31 cellular contexts compared by ENCODE assay signal in the genomic region with DNA sequence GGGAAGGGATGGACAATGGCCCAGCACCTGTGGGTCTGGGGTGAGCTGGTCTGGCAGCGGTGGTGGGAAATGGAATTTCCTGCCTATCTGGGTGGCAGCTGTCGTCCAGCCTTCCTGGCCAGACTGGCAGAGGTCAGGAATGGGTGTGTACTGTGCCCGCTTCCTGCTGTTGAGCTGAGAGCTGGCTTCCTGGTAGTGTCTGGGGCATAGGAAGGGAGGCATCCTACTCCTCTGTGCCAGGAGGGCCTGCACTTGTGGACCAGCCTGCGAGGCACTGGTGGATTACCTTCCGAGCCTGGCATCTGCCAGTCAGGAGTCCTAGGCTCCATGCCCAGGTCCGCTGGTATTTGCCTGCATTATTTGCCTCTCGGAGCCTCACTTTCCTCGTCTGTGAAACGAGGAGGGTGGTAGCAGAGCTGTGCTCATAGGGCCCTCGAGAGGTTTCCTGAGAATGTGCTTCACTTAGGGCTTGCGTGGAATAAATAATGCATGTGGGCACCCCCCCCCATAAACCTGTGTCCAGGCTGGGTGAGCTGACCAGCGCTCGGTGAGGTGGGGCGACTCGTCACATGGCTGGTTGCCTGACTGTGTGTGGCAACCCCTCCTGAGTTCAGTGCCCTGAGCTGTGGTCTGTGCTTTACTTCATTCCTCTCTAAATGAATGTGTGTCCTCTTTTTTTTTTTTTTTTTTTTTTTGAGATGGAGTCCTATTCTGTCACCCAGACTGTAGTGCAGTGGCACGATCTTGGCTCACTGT. TPM values are rescaled to one million over a fixed set of nuclear protein-coding genes. Genes with fewer than 3 reads are reported as not detected.
DNase-seq lines count a peak whose midpoint lies in the region; TF ChIP-seq lines count a peak whose summit lies in the region.
"Had no signal": no experiment of that assay in that cellular context is flagged by ENCODE, and none has a peak within 500 bp of the region (broad histone marks: within the 10 kb centered on the region; RNA-seq: fewer than 3 reads in every experiment).

No MANE protein-coding gene starts in this region.

- H3K9me3 Mint-ChIP-seq in Calu3 (ENCODE audit: low read depth, unreplicated experiment): no peaks in the 10 kb centered on the region
- H3K9me3 Mint-ChIP-seq in CD4-positive, alpha-beta memory T cell: no peaks in the 10 kb centered on the region
- H3K9me3 Mint-ChIP-seq: activated CD4-positive, alpha-beta T cell treated with anti-CD3 and anti-CD28 coated beads, Interleukin-2, amount 10 ng/mL, durations not matched to agents 24 days and 14 days; memory B cell; T-helper 2 cell treated with Interferon-gamma antibody and Interleukin-4, amounts not matched to agents 5 μg/mL and 100 μg/mL, for 36 hours had no signal

- no peaks in the 10 kb centered on the region for H3K9me3 ChIP-seq in CD4-positive, alpha-beta memory T cell (ENCODE audit: control insufficient read depth in 1 of 2, low read length in 2 of 2)
- H3K9me3 ChIP-seq in Karpas-422 (ENCODE audit: low read length): no peaks in the 10 kb centered on the region
- H3K9me3 ChIP-seq: BLaER1 treated with 17β-estradiol and CSF1 and Interleukin-3, amounts not matched to agents 10 nM and 100 nM; breast epithelium; MG63; Peyer's patch; SK-N-SH; thyroid gland had no signal

- no peaks in the 10 kb centered on the region for H3K9me2 ChIP-seq in Karpas-422 (replicated peaks; ENCODE audit: insufficient read depth, low read length)
- H3K9me2 ChIP-seq: SK-N-SH had no signal

- H3K4me1 ChIP-seq in CD4-positive, alpha-beta memory T cell (ENCODE audit: insufficient read depth, low read length): no peaks in the 10 kb centered on the region
- no peaks in the 10 kb centered on the region for H3K4me1 ChIP-seq in Karpas-422 (ENCODE audit: low read length)
- H3K4me1 ChIP-seq: breast epithelium, Peyer's patch, thyroid gland had no signal

- no peak overlapping the region for H2AFZ ChIP-seq in Karpas-422 (ENCODE audit: low read length)

- H3K4me1 Mint-ChIP-seq in Calu3 (ENCODE audit: low read depth, unreplicated experiment): peaks cover 8% of the 10 kb centered on the region
- peaks cover 0 to 4% (median 0%) of the 10 kb centered on the region in 4 donors for H3K4me1 Mint-ChIP-seq in CD4-positive, alpha-beta memory T cell
- H3K4me1 Mint-ChIP-seq: activated CD4-positive, alpha-beta T cell treated with anti-CD3 and anti-CD28 coated beads, Interleukin-2, amount 10 ng/mL, durations not matched to agents 24 days and 14 days; memory B cell; naive thymus-derived CD4-positive, alpha-beta T cell had no signal

- CTCF ChIA-PET in Calu3 (lab: Charles Lee): no interaction called here
- CTCF ChIA-PET in CD4-positive, alpha-beta memory T cell (lab: Charles Lee; ENCODE audit: partially characterized antibody): no interaction called here

- H3K4me2 ChIP-seq in Karpas-422 (ENCODE audit: low read depth, low read length, poor library complexity, severe bottlenecking): no peak overlapping the region
- H3K4me2 ChIP-seq: SK-N-SH had no signal

- H3K36me3 Mint-ChIP-seq in Calu3 (ENCODE audit: insufficient read depth, unreplicated experiment): no peaks in the 10 kb centered on the region
- no peaks in the 10 kb centered on the region for H3K36me3 Mint-ChIP-seq in CD4-positive, alpha-beta memory T cell
- H3K36me3 Mint-ChIP-seq: memory B cell; naive thymus-derived CD4-positive, alpha-beta T cell had no signal

- DNase-seq in Calu3: peak; percentile 34
- DNase-seq in NCI-H2029 (lab: John Stamatoyannopoulos, UW): peak; percentile 82
- DNase-seq in dermis blood vessel endothelial cell: peak; percentile 39
- DNase-seq in mucosa of gallbladder (ENCODE audit: low spot score): peak; percentile 29
- no peak for DNase-seq in UCSD-AML1 (lab: John Stamatoyannopoulos, UW; ENCODE audit: unreplicated experiment)
- no peak for DNase-seq in CD4-positive, alpha-beta memory T cell
- no peak for DNase-seq in HCEC 1CT
- DNase-seq in Karpas-422: no peak
- DNase-seq: activated CD4-positive, alpha-beta T cell treated with anti-CD3 and anti-CD28 coated beads, Interleukin-2, amount 10 ng/mL, durations not matched to agents 24 days and 14 days; activated naive CD4-positive, alpha-beta T cell treated with Interleukin-2 at 50 U/mL for 16 hours; activated T-cell treated with anti-CD3 and anti-CD28 coated beads, Interleukin-2, amount 50 U/mL, for 48 hours; IMR-90; islet precursor cell; MG63; naive thymus-derived CD4-positive, alpha-beta T cell; NCI-H1417 treated with DMSO at 0.1 percent for 48 hours; NCI-H2107; NCI-H510A; NK-92 treated with Interleukin-12 subunit alpha and Interleukin-12 subunit beta, amount 100 ng/mL, for 24 hours; occipital lobe; Peyer's patch; retina; SK-N-SH; stimulated activated naive CD8-positive, alpha-beta T cell treated with anti-CD3 and anti-CD28 coated beads, Interleukin-15, Interleukin-2, amounts not matched to agents 100 U/mL and 50 U/mL, for 24 hours; thyroid gland had no signal

- no peak overlapping the region for H3K9ac ChIP-seq in Karpas-422 (ENCODE audit: low read length)
- H3K9ac ChIP-seq: BLaER1 treated with 17β-estradiol and CSF1 and Interleukin-3, amounts not matched to agents 10 nM and 100 nM; SK-N-SH had no signal

- no peak overlapping the region for H3K27ac ChIP-seq in CD4-positive, alpha-beta memory T cell (ENCODE audit: low read depth, low read length)
- H3K27ac ChIP-seq in Karpas-422 (ENCODE audit: low read length): no peak overlapping the region
- H3K27ac ChIP-seq: BLaER1 treated with 17β-estradiol and CSF1 and Interleukin-3, amounts not matched to agents 10 nM and 100 nM; breast epithelium; thyroid gland; VCaP had no signal

- peaks cover 45% of the 10 kb centered on the region for H3K27me3 Mint-ChIP-seq in Calu3 (ENCODE audit: unreplicated experiment)
- peaks cover 3 to 23% of the 10 kb centered on the region in 2 donors for H3K27me3 Mint-ChIP-seq in CD4-positive, alpha-beta memory T cell

- no peak overlapping the region for H3K4me3 Mint-ChIP-seq in Calu3 (ENCODE audit: low read depth, unreplicated experiment)
- no peak overlapping the region for H3K4me3 Mint-ChIP-seq in CD4-positive, alpha-beta memory T cell
- H3K4me3 Mint-ChIP-seq: activated CD4-positive, alpha-beta T cell treated with anti-CD3 and anti-CD28 coated beads, Interleukin-2, amount 10 ng/mL, durations not matched to agents 24 days and 14 days; memory B cell; naive thymus-derived CD4-positive, alpha-beta T cell; T-helper 2 cell treated with Interferon-gamma antibody and Interleukin-4, amounts not matched to agents 5 μg/mL and 100 μg/mL, for 36 hours had no signal

- POLR2A ChIA-PET in CD4-positive, alpha-beta memory T cell (lab: Charles Lee; ENCODE audit: partially characterized antibody): no interaction called here

- H3K79me2 ChIP-seq in Karpas-422 (ENCODE audit: low read length): no peaks in the 10 kb centered on the region

- intact Hi-C loops in Calu3 (cut with micrococcal nuclease; ENCODE audit: unreplicated experiment): no loop called here
- intact Hi-C loops in CD4-positive, alpha-beta memory T cell (cut with micrococcal nuclease): no loop called here

- no peak overlapping the region for H3K4me3 ChIP-seq in CD4-positive, alpha-beta memory T cell (ENCODE audit: low read length in 2 of 2)
- H3K4me3 ChIP-seq in Karpas-422 (ENCODE audit: low read length): no peak overlapping the region
- H3K4me3 ChIP-seq: BLaER1 treated with 17β-estradiol and CSF1 and Interleukin-3, amounts not matched to agents 10 nM and 100 nM; breast epithelium; MG63; Peyer's patch; thyroid gland had no signal

- no TSS peak for BruUV-seq in Calu3 (replicated peaks; lab: Mats Ljungman, UMichigan)

- H4K20me1 ChIP-seq in Karpas-422 (ENCODE audit: insufficient read depth, low read depth, low read length): no peaks in the 10 kb centered on the region

- no peaks in the 10 kb centered on the region for H3K27me3 ChIP-seq in CD4-positive, alpha-beta memory T cell (ENCODE audit: insufficient read depth, low read length)
- H3K27me3 ChIP-seq in Karpas-422 (ENCODE audit: low read length): no peaks in the 10 kb centered on the region
- H3K27me3 ChIP-seq: BLaER1 treated with 17β-estradiol and CSF1 and Interleukin-3, amounts not matched to agents 10 nM and 100 nM; breast epithelium; MG63; Peyer's patch; thyroid gland had no signal

- H3K27ac Mint-ChIP-seq in Calu3 (ENCODE audit: unreplicated experiment): no peak overlapping the region
- no peak overlapping the region for H3K27ac Mint-ChIP-seq in CD4-positive, alpha-beta memory T cell
- H3K27ac Mint-ChIP-seq: activated CD4-positive, alpha-beta T cell treated with anti-CD3 and anti-CD28 coated beads, Interleukin-2, amount 10 ng/mL, durations not matched to agents 24 days and 14 days; memory B cell; naive thymus-derived CD4-positive, alpha-beta T cell; T-helper 2 cell treated with Interferon-gamma antibody and Interleukin-4, amounts not matched to agents 5 μg/mL and 100 μg/mL, for 36 hours had no signal

- TF ChIP-seq CTCF in Calu3 (IDR thresholded peaks at IDR 0.05; ENCODE audit: unreplicated experiment): no peak

- H3K36me3 ChIP-seq in CD4-positive, alpha-beta memory T cell (ENCODE audit: insufficient read depth, low read length): no peaks in the 10 kb centered on the region
- H3K36me3 ChIP-seq in Karpas-422 (ENCODE audit: insufficient read depth, low read length): no peaks in the 10 kb centered on the region
- H3K36me3 ChIP-seq: BLaER1 treated with 17β-estradiol and CSF1 and Interleukin-3, amounts not matched to agents 10 nM and 100 nM; breast epithelium; MG63; Peyer's patch; thyroid gland had no signal

RNA-seq across cellular contexts. Expression of gene HMCN2, which starts 47.7 kb away (rescaled TPM):
- total RNA-seq in Calu3 (2022) (0.32 TPM in 1 of 2 replicates, not detected in the other), dermis blood vessel endothelial cell (under 0.01 and 1.0 TPM in 2 replicates), mucosa of gallbladder (1.8 TPM)
- total RNA-seq in CD4-positive, alpha-beta memory T cell: not detected
- polyA plus RNA-seq in CD4-positive, alpha-beta memory T cell: not detected
- total RNA-seq in Karpas-422 (2014; rRNA removed; shearing (Covaris generic); ENCODE audit: low replicate concordance): not detected in 2 replicates
- total RNA-seq: activated CD4-positive, alpha-beta T cell treated with anti-CD3 and anti-CD28 coated beads, Interleukin-2, amount 10 ng/mL, durations not matched to agents 24 days and 14 days; IMR-90; naive thymus-derived CD4-positive, alpha-beta T cell; occipital lobe had no signal
- polyA plus RNA-seq: fibroblast of lung; naive thymus-derived CD4-positive, alpha-beta T cell had no signal

Comparison
In these comparisons a context has a peak if more than half of its experiments do, and no peak if none do; other contexts are left out.
1. DNase-seq: peak in Calu3 (single experiment), NCI-H2029 (single experiment), dermis blood vessel endothelial cell (single experiment) and mucosa of gallbladder (single experiment); none in UCSD-AML1 (single experiment), CD4-positive, alpha-beta memory T cell (0 of 5), HCEC 1CT (single experiment) and Karpas-422 (single experiment).